In the genomic region with DNA sequence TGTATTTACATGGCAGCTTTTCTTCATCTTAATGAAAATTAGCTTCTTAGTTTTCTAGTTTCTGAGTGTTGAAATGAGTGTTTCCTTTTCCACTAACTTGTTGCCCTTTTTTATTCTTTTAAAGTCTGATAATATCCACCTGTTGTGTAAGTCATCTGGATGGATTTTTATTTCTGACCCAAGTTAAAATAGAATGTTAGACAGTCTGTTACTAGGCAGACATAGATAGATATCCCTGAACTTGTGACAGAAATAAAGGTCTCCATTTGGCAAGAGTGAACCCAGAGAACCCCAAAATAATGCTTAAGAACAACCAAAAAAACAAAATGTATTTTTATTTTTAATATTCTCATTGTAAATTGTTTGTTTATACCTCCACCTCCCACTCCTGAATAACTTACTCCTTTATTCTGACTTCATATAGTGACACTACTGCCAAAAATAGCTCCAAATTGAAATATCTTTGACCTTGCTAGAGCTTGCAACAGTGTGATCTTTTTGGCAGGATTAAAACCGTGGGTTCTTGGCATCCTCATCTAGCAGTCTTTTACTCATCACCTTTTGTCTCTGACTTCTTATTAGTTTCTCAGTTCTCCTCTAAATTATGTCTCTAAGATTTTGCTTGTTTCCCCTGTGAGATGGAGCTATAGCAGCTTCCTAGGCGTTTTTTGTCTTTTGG, we compare ENCODE assay signal across 11 cellular contexts. TPM values are rescaled to one million over a fixed set of nuclear protein-coding genes. Genes with fewer than 3 reads are reported as not detected.
DNase-seq lines count a peak whose midpoint lies in the region; ATAC-seq and TF ChIP-seq lines count a peak whose summit lies in the region.
"Had no signal": no experiment of that assay in that cellular context is flagged by ENCODE, and none has a peak within 500 bp of the region (broad histone marks: within the 10 kb centered on the region; RNA-seq: fewer than 3 reads in every experiment).

No MANE protein-coding gene starts in this region.

- H3K4me1 Mint-ChIP-seq in naive B cell: peaks cover 12 to 15% (median 13%) of the 10 kb centered on the region in 3 donors

- ATAC-seq in naive B cell (ENCODE audit: low read depth in 2 of 2) (no peak), HG02588 (IDR thresholded peaks at IDR 0.05; ENCODE audit: unreplicated experiment) (no peak)

- DNase-seq in AG20443 (ENCODE audit: low spot score): peak; percentile 33
- peak; percentile 23 for DNase-seq in LHCN-M2 (ENCODE audit: low read depth)
- peak; percentile 79 for DNase-seq in choroid plexus epithelial cell (ENCODE audit: low read depth)
- DNase-seq in naive B cell: no peak
- no peak for DNase-seq in NK-92 (lab: John Stamatoyannopoulos, UW; ENCODE audit: unreplicated experiment)
- no peak for DNase-seq in activated CD8-positive, alpha-beta memory T cell treated with anti-CD3 and anti-CD28 coated beads, Interleukin-2, amount 50 U/mL, for 48 hours
- no peak for DNase-seq in stimulated activated CD8-positive, alpha-beta memory T cell treated with anti-CD3 and anti-CD28 coated beads, Interleukin-4, amount 100 ng/mL, for 48 hours
- DNase-seq: activated naive CD4-positive, alpha-beta T cell treated with anti-CD3 and anti-CD28 coated beads, Interleukin-2, amount 10 ng/mL, durations not matched to agents 7 days and 5 days; Caco-2; NCI-H2029 had no signal

- no peaks in the 10 kb centered on the region for H3K9me3 Mint-ChIP-seq in naive B cell
- H3K9me3 Mint-ChIP-seq: activated naive CD4-positive, alpha-beta T cell treated with anti-CD3 and anti-CD28 coated beads, Interleukin-2, amount 10 ng/mL, durations not matched to agents 7 days and 5 days had no signal

- peak overlapping the region; percentile 2 to 93 (median 81) for H3K27ac Mint-ChIP-seq in naive B cell
- H3K27ac Mint-ChIP-seq: activated naive CD4-positive, alpha-beta T cell treated with anti-CD3 and anti-CD28 coated beads, Interleukin-2, amount 10 ng/mL, durations not matched to agents 7 days and 5 days had no signal

- H3K27me3 Mint-ChIP-seq in naive B cell: no peaks in the 10 kb centered on the region
- H3K27me3 Mint-ChIP-seq: activated naive CD4-positive, alpha-beta T cell treated with anti-CD3 and anti-CD28 coated beads, Interleukin-2, amount 10 ng/mL, durations not matched to agents 7 days and 5 days had no signal

- H3K36me3 Mint-ChIP-seq in naive B cell: peaks cover 4 to 10% of the 10 kb centered on the region in 2 donors

- H3K4me3 ChIP-seq in choroid plexus epithelial cell (ENCODE audit: low read depth, low read length): no peak overlapping the region

- no peak for TF ChIP-seq CTCF in choroid plexus epithelial cell (conservative IDR thresholded peaks at IDR 0.05; ENCODE audit: low read depth, low read length)

- H3K4me3 Mint-ChIP-seq in naive B cell: no peak overlapping the region
- H3K4me3 Mint-ChIP-seq: activated naive CD4-positive, alpha-beta T cell treated with anti-CD3 and anti-CD28 coated beads, Interleukin-2, amount 10 ng/mL, durations not matched to agents 7 days and 5 days had no signal

RNA-seq across cellular contexts. Expression of gene SH3D21, which starts 26.9 kb away (rescaled TPM):
- total RNA-seq in LHCN-M2 (2014; rRNA removed): 2.6 and 3.3 TPM in 2 replicates
- polyA plus RNA-seq in LHCN-M2 (2012): 2.7 TPM
- under 1 TPM in 4 of 6 donors, not detected in 2; 0.23 to 0.51 (median 0.36) TPM for polyA plus RNA-seq in naive B cell (ENCODE audit: low read depth in 6 of 6)

RNA-seq across cellular contexts. Expression of gene EVA1B, which starts 44.2 kb away (rescaled TPM):
- 72.8 and 88.1 TPM in 2 replicates for total RNA-seq in LHCN-M2 (2014; rRNA removed)
- polyA plus RNA-seq in LHCN-M2 (2012): 63.7 TPM
- polyA plus RNA-seq in naive B cell (ENCODE audit: low read depth in 6 of 6): 1 to 10 TPM in 1 of 6 donors, under 1 TPM in 3, not detected in 2; 0.52 to 1.3 (median 0.74) TPM

RNA-seq across cellular contexts. Expression of gene THRAP3, which starts 55.0 kb away (rescaled TPM):
- total RNA-seq in LHCN-M2 (2014; rRNA removed): 71.0 and 87.7 TPM in 2 replicates
- polyA plus RNA-seq in LHCN-M2 (2012): 41.5 TPM
- polyA plus RNA-seq in naive B cell (ENCODE audit: low read depth in 6 of 6): 100 to 1,000 TPM; 109 to 142 (median 131) TPM

Comparison
In these comparisons a context has a peak if more than half of its experiments do, and no peak if none do; other contexts are left out.
1. DNase-seq: peak in AG20443 (single experiment), LHCN-M2 (single experiment) and choroid plexus epithelial cell (single experiment); none in naive B cell (single experiment), NK-92 (single experiment), activated CD8-positive, alpha-beta memory T cell treated with anti-CD3 and anti-CD28 coated beads, Interleukin-2, amount 50 U/mL, for 48 hours (single experiment) and stimulated activated CD8-positive, alpha-beta memory T cell treated with anti-CD3 and anti-CD28 coated beads, Interleukin-4, amount 100 ng/mL, for 48 hours (single experiment).